In the genomic region with DNA sequence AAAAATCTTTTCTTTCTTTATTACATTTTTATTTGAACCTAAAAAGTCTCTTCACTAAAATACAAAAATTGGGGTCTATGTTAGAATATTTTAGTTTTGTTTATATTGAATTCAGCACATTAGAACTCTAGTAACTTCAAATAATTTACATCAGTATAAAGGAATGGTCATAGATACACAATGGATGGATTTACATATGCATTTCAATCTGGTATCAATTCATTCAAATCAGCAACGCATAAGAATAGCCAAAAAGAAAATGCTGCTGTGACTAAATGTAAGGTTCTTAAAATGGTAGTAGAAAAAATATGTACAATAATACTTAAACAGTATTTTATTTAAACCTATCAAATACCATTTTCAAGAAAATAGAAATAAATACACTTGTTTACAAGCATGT, we compare ENCODE assay signal across 29 cellular contexts.
"Had no signal": no experiment of that assay in that cellular context is flagged by ENCODE, and none has a peak within 500 bp of the region (broad histone marks: within the 10 kb centered on the region; RNA-seq: fewer than 3 reads in every experiment).

No MANE protein-coding gene starts in this region.

- H3K4me3 ChIP-seq: ascending aorta, breast epithelium, cardiac muscle cell, colonic mucosa had no signal

- H3K4me3 Mint-ChIP-seq: activated CD4-positive, alpha-beta memory T cell treated with anti-CD3 and anti-CD28 coated beads, Interleukin-2, amount 10 ng/mL, durations not matched to agents 7 days and 5 days; activated CD4-positive, alpha-beta T cell treated with anti-CD3 and anti-CD28 coated beads, Interleukin-2, amount 10 ng/mL, durations not matched to agents 7 days and 5 days; activated naive CD4-positive, alpha-beta T cell treated with anti-CD3 and anti-CD28 coated beads, Interleukin-2, amount 10 ng/mL, durations not matched to agents 7 days and 5 days; activated naive CD8-positive, alpha-beta T cell treated with anti-CD3 and anti-CD28 coated beads, Interleukin-2, amount 10 ng/mL, durations not matched to agents 7 days and 5 days; activated T-cell treated with anti-CD3 and anti-CD28 coated beads, Interleukin-2, amount 50 U/mL, for 24 hours; activated T-cell treated with anti-CD3 and anti-CD28 coated beads, Interleukin-2, amount 50 U/mL, for 72 hours; brain; endodermal cell; T-helper 17 cell; T-helper 2 cell treated with Interferon-gamma antibody and Interleukin-4, amounts not matched to agents 5 μg/mL and 100 μg/mL, for 36 hours had no signal

- H3K27ac Mint-ChIP-seq: activated CD4-positive, alpha-beta memory T cell treated with anti-CD3 and anti-CD28 coated beads, Interleukin-2, amount 10 ng/mL, durations not matched to agents 7 days and 5 days; activated CD4-positive, alpha-beta T cell treated with anti-CD3 and anti-CD28 coated beads, Interleukin-2, amount 10 ng/mL, durations not matched to agents 7 days and 5 days; activated naive CD4-positive, alpha-beta T cell treated with anti-CD3 and anti-CD28 coated beads, Interleukin-2, amount 10 ng/mL, durations not matched to agents 7 days and 5 days; activated naive CD4-positive, alpha-beta T cell treated with anti-CD3 and anti-CD28 coated beads, Interleukin-2, amount 50 U/mL, for 72 hours; activated naive CD8-positive, alpha-beta T cell treated with anti-CD3 and anti-CD28 coated beads, Interleukin-2, amount 10 ng/mL, durations not matched to agents 7 days and 5 days; activated T-cell treated with anti-CD3 and anti-CD28 coated beads, Interleukin-2, amount 50 U/mL, for 24 hours; activated T-cell treated with anti-CD3 and anti-CD28 coated beads, Interleukin-2, amount 50 U/mL, for 72 hours; brain; T-helper 17 cell; T-helper 2 cell treated with Interferon-gamma antibody and Interleukin-4, amounts not matched to agents 5 μg/mL and 100 μg/mL, for 36 hours had no signal

- H3K27ac ChIP-seq: ascending aorta, breast epithelium, cardiac muscle cell, colonic mucosa had no signal

- ATAC-seq: activated naive CD4-positive, alpha-beta T cell treated with anti-CD3 and anti-CD28 coated beads, Interleukin-2, amount 50 U/mL, for 72 hours; activated T-cell treated with anti-CD3 and anti-CD28 coated beads, Interleukin-2, amount 50 U/mL, for 72 hours; esophagus mucosa; T-helper 17 cell had no signal

- H3K27me3 ChIP-seq: ascending aorta, breast epithelium, cardiac muscle cell, colonic mucosa had no signal

- H3K36me3 ChIP-seq: ascending aorta, breast epithelium, cardiac muscle cell, colonic mucosa had no signal

- H3K4me1 ChIP-seq: ascending aorta, breast epithelium, colonic mucosa had no signal

- H3K27me3 Mint-ChIP-seq: activated CD4-positive, alpha-beta memory T cell treated with anti-CD3 and anti-CD28 coated beads, Interleukin-2, amount 10 ng/mL, durations not matched to agents 7 days and 5 days; activated CD4-positive, alpha-beta T cell treated with anti-CD3 and anti-CD28 coated beads, Interleukin-2, amount 10 ng/mL, durations not matched to agents 7 days and 5 days; activated naive CD4-positive, alpha-beta T cell treated with anti-CD3 and anti-CD28 coated beads, Interleukin-2, amount 10 ng/mL, durations not matched to agents 7 days and 5 days had no signal

- H3K4me1 Mint-ChIP-seq: activated CD4-positive, alpha-beta memory T cell treated with anti-CD3 and anti-CD28 coated beads, Interleukin-2, amount 10 ng/mL, durations not matched to agents 7 days and 5 days; activated CD4-positive, alpha-beta T cell treated with anti-CD3 and anti-CD28 coated beads, Interleukin-2, amount 10 ng/mL, durations not matched to agents 7 days and 5 days; activated naive CD4-positive, alpha-beta T cell treated with anti-CD3 and anti-CD28 coated beads, Interleukin-2, amount 10 ng/mL, durations not matched to agents 7 days and 5 days; activated naive CD8-positive, alpha-beta T cell treated with anti-CD3 and anti-CD28 coated beads, Interleukin-2, amount 10 ng/mL, durations not matched to agents 7 days and 5 days; brain; T-helper 17 cell had no signal

- H3K9me3 ChIP-seq: ascending aorta, breast epithelium, colonic mucosa had no signal

- H3K36me3 Mint-ChIP-seq: activated naive CD4-positive, alpha-beta T cell treated with anti-CD3 and anti-CD28 coated beads, Interleukin-2, amount 10 ng/mL, durations not matched to agents 7 days and 5 days; activated naive CD4-positive, alpha-beta T cell treated with anti-CD3 and anti-CD28 coated beads, Interleukin-2, amount 50 U/mL, for 72 hours; activated naive CD8-positive, alpha-beta T cell treated with anti-CD3 and anti-CD28 coated beads, Interleukin-2, amount 10 ng/mL, durations not matched to agents 7 days and 5 days; brain had no signal

- DNase-seq: activated CD4-positive, alpha-beta memory T cell treated with anti-CD3 and anti-CD28 coated beads, Interleukin-2, amount 10 ng/mL, durations not matched to agents 7 days and 5 days; activated CD4-positive, alpha-beta T cell treated with anti-CD3 and anti-CD28 coated beads for 1 hour; activated CD4-positive, alpha-beta T cell treated with anti-CD3 and anti-CD28 coated beads for 4 hours; activated CD4-positive, alpha-beta T cell treated with anti-CD3 and anti-CD28 coated beads, Interleukin-2, amount 10 ng/mL, durations not matched to agents 7 days and 5 days; activated CD4-positive, alpha-beta T cell treated with anti-CD3 and anti-CD28 coated beads, Interleukin-2, amount 50 U/mL, for 4 hours; activated CD8-positive, alpha-beta memory T cell treated with anti-CD3 and anti-CD28 coated beads, Interleukin-2, amount 50 U/mL, for 48 hours; activated gamma-delta T cell; activated naive CD4-positive, alpha-beta T cell; activated naive CD4-positive, alpha-beta T cell treated with anti-CD3 and anti-CD28 coated beads, Interleukin-2, amount 10 ng/mL, durations not matched to agents 7 days and 5 days; activated naive CD8-positive, alpha-beta T cell treated with anti-CD3 and anti-CD28 coated beads, Interleukin-2, amount 10 ng/mL, durations not matched to agents 7 days and 5 days; activated T-cell treated with anti-CD3 and anti-CD28 coated beads for 4 hours; activated T-cell treated with anti-CD3 and anti-CD28 coated beads, Interleukin-2, amount 50 U/mL, for 24 hours; activated T-cell treated with anti-CD3 and anti-CD28 coated beads, Interleukin-2, amount 50 U/mL, for 72 hours; central memory CD4-positive, alpha-beta T cell; cerebellar nuclear complex; colonic mucosa; effector memory CD4-positive, alpha-beta T cell; endodermal cell; foreskin fibroblast; head of caudate nucleus; T-helper 17 cell; T1000 had no signal

- H3K9me3 Mint-ChIP-seq: activated CD4-positive, alpha-beta T cell treated with anti-CD3 and anti-CD28 coated beads, Interleukin-2, amount 10 ng/mL, durations not matched to agents 7 days and 5 days; activated naive CD4-positive, alpha-beta T cell treated with anti-CD3 and anti-CD28 coated beads, Interleukin-2, amount 10 ng/mL, durations not matched to agents 7 days and 5 days; activated naive CD8-positive, alpha-beta T cell treated with anti-CD3 and anti-CD28 coated beads, Interleukin-2, amount 10 ng/mL, durations not matched to agents 7 days and 5 days; activated T-cell treated with anti-CD3 and anti-CD28 coated beads, Interleukin-2, amount 50 U/mL, for 24 hours; activated T-cell treated with anti-CD3 and anti-CD28 coated beads, Interleukin-2, amount 50 U/mL, for 72 hours; brain; T-helper 2 cell treated with Interferon-gamma antibody and Interleukin-4, amounts not matched to agents 5 μg/mL and 100 μg/mL, for 36 hours had no signal
